Comparison of ENCODE assay signal across 29 cellular contexts in the genomic region with DNA sequence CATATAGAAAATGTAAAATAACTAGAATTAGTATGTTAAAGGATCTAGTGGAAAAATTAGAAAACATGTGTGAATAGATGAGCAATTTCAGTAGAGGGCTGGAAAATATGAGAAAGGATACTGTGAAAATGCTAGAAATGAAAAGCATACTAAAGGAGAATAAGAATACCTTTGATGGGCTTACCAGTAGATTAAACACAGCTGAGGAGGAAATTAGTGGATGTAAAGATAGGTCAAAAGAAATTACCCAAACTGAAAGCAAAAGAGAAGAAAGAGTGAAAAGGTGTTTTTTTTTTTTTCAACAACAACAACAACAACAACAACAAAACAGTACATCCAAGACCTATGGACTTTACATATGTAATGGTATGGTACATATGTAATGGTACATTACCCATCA.
"Had no signal": no experiment of that assay in that cellular context is flagged by ENCODE, and none has a peak within 500 bp of the region (broad histone marks: within the 10 kb centered on the region; RNA-seq: fewer than 3 reads in every experiment).

No MANE protein-coding gene starts in this region.

- H3K4me3 Mint-ChIP-seq: effector memory CD8-positive, alpha-beta T cell; endodermal cell; mesothelial cell of epicardium; naive B cell had no signal

- H3K27ac Mint-ChIP-seq: effector memory CD8-positive, alpha-beta T cell; endodermal cell; mesothelial cell of epicardium; naive B cell had no signal

- H3K4me1 ChIP-seq: gastrocnemius medialis, left lung had no signal

- H3K9me3 ChIP-seq: esophagus squamous epithelium, gastrocnemius medialis, left lung, lower lobe of right lung, mucosa of descending colon had no signal

- H3K27ac ChIP-seq: coronary artery, dorsolateral prefrontal cortex, epithelial cell of prostate, esophagus squamous epithelium, gastrocnemius medialis, heart right ventricle, left lung, lower lobe of right lung had no signal

- FAIRE-seq: colon, endometrium, islet of Langerhans, keratinocyte had no signal

- ATAC-seq: effector memory CD8-positive, alpha-beta T cell; esophagus mucosa; gastrocnemius medialis; heart right ventricle; left cardiac atrium; left lung; left ventricle myocardium superior; lower lobe of right lung; mucosa of descending colon had no signal

- H3K27me3 ChIP-seq: dorsolateral prefrontal cortex, gastrocnemius medialis, left lung had no signal

- H3K36me3 ChIP-seq: esophagus squamous epithelium, gastrocnemius medialis, heart right ventricle, left lung, lower lobe of right lung had no signal

- DNase-seq: dermis blood vessel endothelial cell; dorsolateral prefrontal cortex; effector CD4-positive, alpha-beta T cell; effector memory CD8-positive, alpha-beta T cell; endodermal cell; erythroblast; esophagus squamous epithelium; foreskin fibroblast; foreskin melanocyte; gastrocnemius medialis; glutamatergic neuron; head of caudate nucleus; heart right ventricle; hippocampal formation; left cardiac atrium; left lung; left ventricle myocardium superior; lower lobe of right lung; mesenchymal stem cell; mucosa of descending colon; naive B cell had no signal

- H3K4me3 ChIP-seq: coronary artery, dorsolateral prefrontal cortex, esophagus squamous epithelium, gastrocnemius medialis, heart right ventricle, left lung, lower lobe of right lung, mucosa of descending colon had no signal
